ENCODE assay signal across 18 cellular contexts in the genomic region with DNA sequence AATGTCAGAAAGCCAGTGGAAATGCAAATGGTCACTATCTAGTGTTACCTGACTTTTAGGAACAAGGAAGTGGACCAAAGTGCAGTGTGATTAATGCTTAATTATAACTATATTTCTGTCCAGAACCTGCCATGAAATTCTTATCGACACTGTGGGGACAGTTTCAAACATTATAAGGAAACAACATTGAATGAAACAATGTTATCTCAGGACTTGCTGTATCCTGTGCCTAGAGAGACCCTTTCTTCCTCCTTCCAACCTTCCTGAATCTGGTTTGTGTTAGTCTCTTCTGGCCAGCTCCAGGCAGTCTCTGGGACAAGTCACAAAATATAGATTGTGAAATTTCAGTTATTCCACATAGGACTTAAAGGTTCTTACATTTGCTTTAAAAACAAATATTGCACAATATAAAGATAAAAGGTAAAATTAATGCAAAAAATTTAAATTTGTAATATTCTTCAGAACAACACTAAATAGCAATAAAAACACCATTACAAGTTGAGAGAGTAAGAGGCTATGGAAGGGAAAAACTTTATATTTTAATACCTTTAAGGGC.
A peak's percentile ranks its signal among the peaks of the same experiment; 100 is the strongest.
DNase-seq lines count a peak whose midpoint lies in the region; ATAC-seq, FAIRE-seq and TF ChIP-seq lines count a peak whose summit lies in the region.
"Had no signal": no experiment of that assay in that cellular context is flagged by ENCODE, and none has a peak within 500 bp of the region (broad histone marks: within the 10 kb centered on the region; RNA-seq: fewer than 3 reads in every experiment).

No MANE protein-coding gene starts in this region.

- TF ChIP-seq POLR2A in K562 (conservative IDR thresholded peaks at IDR 0.05) (no peak), endothelial cell of umbilical vein (IDR thresholded peaks at IDR 0.05; ENCODE audit: low read depth, low read length) (no peak), testis (IDR thresholded peaks at IDR 0.05) (no peak)

- H3K36me3 ChIP-seq in K562 (ENCODE audit: control insufficient read depth, insufficient read depth, low read length) (no peaks in the 10 kb centered on the region), endothelial cell of umbilical vein (ENCODE audit: control insufficient read depth in 2 of 2, extremely low read depth in 1 of 2, insufficient read depth in 2 of 2, low read length in 2 of 2) (no peaks in the 10 kb centered on the region), pancreas (no peaks in the 10 kb centered on the region), testis (ENCODE audit: low read depth, missing control alignments) (no peaks in the 10 kb centered on the region)
- H3K36me3 ChIP-seq: BE2C had no signal

- no peaks in the 10 kb centered on the region for H3K79me2 ChIP-seq in K562 (ENCODE audit: control insufficient read depth, insufficient read depth, low read length)
- no peaks in the 10 kb centered on the region for H3K79me2 ChIP-seq in endothelial cell of umbilical vein (ENCODE audit: control insufficient read depth, insufficient read depth, low read length)

- H3K27me3 ChIP-seq in K562 (ENCODE audit: control insufficient read depth in 2 of 2, insufficient read depth in 2 of 2, low read length in 2 of 2) (no peaks in the 10 kb centered on the region), endothelial cell of umbilical vein (ENCODE audit: control insufficient read depth in 2 of 2, insufficient read depth in 2 of 2, low read length in 2 of 2) (no peaks in the 10 kb centered on the region), pancreas (peaks cover 0 to 4% (median 0%) of the 10 kb centered on the region in 4 donors), testis (no peaks in the 10 kb centered on the region)
- H3K27me3 ChIP-seq: BE2C had no signal

- BruUV-seq in K562 (replicated peaks; lab: Mats Ljungman, UMichigan) (no TSS peak), endothelial cell of umbilical vein (replicated peaks; lab: Mats Ljungman, UMichigan) (no TSS peak)

- no peak for TF ChIP-seq RAD21 in K562 (CRISPR knock-in tag; conservative IDR thresholded peaks at IDR 0.05 in 1 of 2, IDR thresholded peaks at IDR 0.05 in 1 of 2)

- no peak for FAIRE-seq in K562 (lab: Jason Lieb, UNC)
- FAIRE-seq in endothelial cell of umbilical vein (lab: Jason Lieb, UNC): peak; percentile 66
- peak; percentile 87 for FAIRE-seq in pancreas (lab: Jason Lieb, UNC)
- FAIRE-seq: D721Med, GM12892 had no signal

- DNase-seq in HT-29 (ENCODE audit: low spot score) (peak; percentile 23), K562 (ENCODE audit: extremely low read depth in 1 of 4, low spot score in 3 of 4) (no peak), endothelial cell of umbilical vein (ENCODE audit: low read depth, low spot score) (peak; percentile 72), pancreas (no peak), OCI-M1 (lab: John Stamatoyannopoulos, UW) (no peak), NCI-H2029 (lab: John Stamatoyannopoulos, UW) (no peak), testis (no peak), NCI-H2171 (lab: John Stamatoyannopoulos, UW) (no peak)
- DNase-seq: BE2C; CD4-positive, alpha-beta memory T cell; DND-41; GDM1; H7; Karpas-422 had no signal

- H4K20me1 ChIP-seq in K562 (replicated peaks; ENCODE audit: control insufficient read depth, insufficient read depth, low read length) (no peaks in the 10 kb centered on the region), endothelial cell of umbilical vein (replicated peaks; ENCODE audit: control insufficient read depth, extremely low read depth, insufficient read depth, low read length) (no peaks in the 10 kb centered on the region)

- H3K27ac ChIP-seq in K562 (ENCODE audit: extremely low read depth, low read depth, low read length): no peak overlapping the region
- H3K27ac ChIP-seq in endothelial cell of umbilical vein (ENCODE audit: insufficient read depth, low read depth, low read length): no peak overlapping the region
- no peak overlapping the region for H3K27ac ChIP-seq in pancreas
- H3K27ac ChIP-seq in testis: no peak overlapping the region
- H3K27ac ChIP-seq: C4-2B had no signal

- intact Hi-C loops in K562 (cut with micrococcal nuclease) (no loop called here), endothelial cell of umbilical vein (cut with micrococcal nuclease) (loop anchor here (1.0 kb wide), 1 partner anchor 15 kb away; no protein-coding TSS in a partner anchor), pancreas (cut with DNase I) (no loop called here), testis (cut with DNase I; ENCODE audit: low total_unique reads) (no loop called here)

- H3K4me2 ChIP-seq in K562 (ENCODE audit: insufficient read depth, low read length) (no peak overlapping the region), endothelial cell of umbilical vein (ENCODE audit: insufficient read depth, low read length) (no peak overlapping the region)
- H3K4me2 ChIP-seq: A549 had no signal

- CTCF ChIA-PET in K562 (lab: Yijun Ruan, JAX; ENCODE audit: low intra/inter-chr PET ratio) (no interaction called here), endothelial cell of umbilical vein (lab: Charles Lee) (no interaction called here)

- WGBS in K562 (ENCODE audit: insufficient coverage, low coverage, missing lambda C conversion rate): 0% methylated on average over 1 of the region's 1 CpG
- WGBS in pancreas, 2 donors: 32 to 34% methylated on average over 1 of the region's 1 CpG
- 25 to 38% methylated on average over 1 of the region's 1 CpG for WGBS in testis, 2 donors

- no peak for ATAC-seq in K562
- no peak for ATAC-seq in pancreas
- ATAC-seq: A549 had no signal

- H3K9me3 ChIP-seq in K562 (replicated peaks; ENCODE audit: control insufficient read depth, insufficient read depth, low read depth, low read length) (no peaks in the 10 kb centered on the region), endothelial cell of umbilical vein (replicated peaks; ENCODE audit: control insufficient read depth, insufficient read depth, low read length) (no peaks in the 10 kb centered on the region), pancreas (no peaks in the 10 kb centered on the region), testis (no peaks in the 10 kb centered on the region)
- H3K9me3 ChIP-seq: A549, BE2C had no signal

- H3K4me1 ChIP-seq in K562 (replicated peaks in 1 of 2; ENCODE audit: control insufficient read depth in 2 of 2, insufficient read depth in 2 of 2, low read length in 2 of 2): no peaks in the 10 kb centered on the region
- H3K4me1 ChIP-seq in endothelial cell of umbilical vein (ENCODE audit: control insufficient read depth, extremely low read depth, insufficient read depth, low read length): peaks cover 6% of the 10 kb centered on the region
- H3K4me1 ChIP-seq in pancreas: no peaks in the 10 kb centered on the region
- H3K4me1 ChIP-seq in testis: no peaks in the 10 kb centered on the region
- H3K4me1 ChIP-seq: BE2C had no signal

- TF ChIP-seq EP300 in K562 (IDR thresholded peaks at IDR 0.05; ENCODE audit: low read length): no peak

- H3K4me3 ChIP-seq in K562: no peak overlapping the region
- no peak overlapping the region for H3K4me3 ChIP-seq in endothelial cell of umbilical vein (replicated peaks in 1 of 3; ENCODE audit: insufficient read depth in 1 of 3, low read depth in 1 of 3, low read length in 3 of 3)
- H3K4me3 ChIP-seq in pancreas: no peak overlapping the region
- H3K4me3 ChIP-seq in testis: no peak overlapping the region
- H3K4me3 ChIP-seq: A549 had no signal

- POLR2A ChIA-PET in K562 (lab: Yijun Ruan, JAX) (no interaction called here), endothelial cell of umbilical vein (lab: Charles Lee) (no interaction called here)

- in situ Hi-C loops in K562 (cut with MboI): no loop called here

- dilution Hi-C loops in endothelial cell of umbilical vein (cut with MboI; ENCODE audit: extremely low pct_ligation_motif_present, low sequenced_read_pairs): no loop called here

- H3K9me1 ChIP-seq in K562 (ENCODE audit: control insufficient read depth, insufficient read depth, low read length) (no peaks in the 10 kb centered on the region), endothelial cell of umbilical vein (replicated peaks; ENCODE audit: control insufficient read depth, extremely low read depth, insufficient read depth, low read length) (no peaks in the 10 kb centered on the region)

- H3K9ac ChIP-seq in K562 (ENCODE audit: insufficient read depth in 1 of 2, low read depth in 2 of 2, low read length in 2 of 2) (no peak overlapping the region), endothelial cell of umbilical vein (replicated peaks; ENCODE audit: extremely low read depth, insufficient read depth, low read length) (no peak overlapping the region)

- H2AFZ ChIP-seq in K562 (ENCODE audit: low read depth, low read length): no peak overlapping the region
- no peak overlapping the region for H2AFZ ChIP-seq in endothelial cell of umbilical vein (ENCODE audit: low read depth, low read length)

- no peak for TF ChIP-seq CTCF in K562 (IDR thresholded peaks at IDR 0.05 in 2 of 3, conservative IDR thresholded peaks at IDR 0.05 in 1 of 3; ENCODE audit: insufficient read depth in 2 of 3, low read depth in 1 of 3, low read length in 3 of 3)
- no peak for TF ChIP-seq CTCF in endothelial cell of umbilical vein (IDR thresholded peaks at IDR 0.05; ENCODE audit: extremely low read depth in 1 of 2, insufficient read depth in 1 of 2, low read depth in 1 of 2, low read length in 2 of 2)
- no peak for TF ChIP-seq CTCF in pancreas (IDR thresholded peaks at IDR 0.05)
- no peak for TF ChIP-seq CTCF in testis (IDR thresholded peaks at IDR 0.05)

TF ChIP-seq in K562, 482 proteins besides CTCF, POLR2A, EP300 and RAD21:
- peak; percentile 43; the same call in 1 of the 2 replicates for TF ChIP-seq CEBPB (tag; IDR thresholded peaks at IDR 0.05)
- no peak for TF ChIP-seq ZNF76 (CRISPR knock-in tag; IDR thresholded peaks at IDR 0.05; ENCODE audit: borderline replicate concordance)
- no peak for TF ChIP-seq CEBPG (CRISPR knock-in tag; IDR thresholded peaks at IDR 0.05)
- TF ChIP-seq CEBPG (tag; conservative IDR thresholded peaks at IDR 0.05 in 1 of 2, IDR thresholded peaks at IDR 0.05 in 1 of 2): peak in 1 of 2 experiments; percentile 67; a peak in 2 of 4 replicates
TF ChIP-seq in K562: peak in this region for 2.

TF ChIP-seq in endothelial cell of umbilical vein, 7 proteins besides CTCF, POLR2A, EP300 and RAD21:
- TF ChIP-seq GATA2 (IDR thresholded peaks at IDR 0.05; ENCODE audit: insufficient read depth, insufficient read length, low read depth, low read length) (peak; percentile 23), MYC (IDR thresholded peaks at IDR 0.05; ENCODE audit: low read depth, low read length) (no peak)

Comparison
In these comparisons a context has a peak if more than half of its experiments do, and no peak if none do; other contexts are left out.
1. DNase-seq: peak in HT-29 (single experiment) and endothelial cell of umbilical vein (single experiment); none in K562 (0 of 4), pancreas (0 of 6), OCI-M1 (single experiment), NCI-H2029 (single experiment), testis (single experiment) and NCI-H2171 (single experiment).